Comparison of ENCODE assay signal across 8 cellular contexts in genomic region chr5:137753227-137753985, GRCh38. TPM values are rescaled to one million over a fixed set of nuclear protein-coding genes. Genes with fewer than 3 reads are reported as not detected.
DNase-seq lines count a peak whose midpoint lies in the region; ATAC-seq and TF ChIP-seq lines count a peak whose summit lies in the region.

No MANE protein-coding gene starts in this region.

- no peak for TF ChIP-seq CTCF in mesothelial cell of epicardium (IDR thresholded peaks at IDR 0.05; ENCODE audit: unreplicated experiment)

- peak overlapping the region; percentile 97 for H3K27ac Mint-ChIP-seq in activated CD4-positive, alpha-beta memory T cell treated with anti-CD3 and anti-CD28 coated beads, Interleukin-2, amount 10 ng/mL, durations not matched to agents 7 days and 5 days
- peak overlapping the region; percentile 100 for H3K27ac Mint-ChIP-seq in mesothelial cell of epicardium

- peaks cover 31% of the 10 kb centered on the region for H3K4me1 Mint-ChIP-seq in activated CD4-positive, alpha-beta memory T cell treated with anti-CD3 and anti-CD28 coated beads, Interleukin-2, amount 10 ng/mL, durations not matched to agents 7 days and 5 days
- peaks cover 24% of the 10 kb centered on the region for H3K4me1 Mint-ChIP-seq in mesothelial cell of epicardium

- POLR2A ChIA-PET in activated CD4-positive, alpha-beta memory T cell treated with anti-CD3 and anti-CD28 coated beads, Interleukin-2, amount 10 ng/mL, durations not matched to agents 7 days and 5 days (lab: Charles Lee) = interaction anchor here (0.6 to 4.3 kb wide), 24 partner anchors 9 to 712 kb away, joined by 3 to 56 read pairs (median 5); partner anchors contain the start of genes BRD8, CDC25C, EGR1 and FAM13B

- H3K27me3 Mint-ChIP-seq in activated CD4-positive, alpha-beta memory T cell treated with anti-CD3 and anti-CD28 coated beads, Interleukin-2, amount 10 ng/mL, durations not matched to agents 7 days and 5 days = no peaks in the 10 kb centered on the region
- peaks cover 8% of the 10 kb centered on the region for H3K27me3 Mint-ChIP-seq in mesothelial cell of epicardium (ENCODE audit: low read depth)

- H3K4me1 ChIP-seq in effector memory CD4-positive, alpha-beta T cell (ENCODE audit: control insufficient read depth, insufficient read depth, low read length, poor library complexity, severe bottlenecking) = peaks cover 16% of the 10 kb centered on the region

- H3K4me3 Mint-ChIP-seq in activated CD4-positive, alpha-beta memory T cell treated with anti-CD3 and anti-CD28 coated beads, Interleukin-2, amount 10 ng/mL, durations not matched to agents 7 days and 5 days = peak overlapping the region; percentile 86
- H3K4me3 Mint-ChIP-seq in mesothelial cell of epicardium = peak overlapping the region; percentile 97

- no peaks in the 10 kb centered on the region for H3K9me3 ChIP-seq in effector memory CD4-positive, alpha-beta T cell (ENCODE audit: control insufficient read depth, low read length)

- peak overlapping the region; percentile 100 for H3K27ac ChIP-seq in effector memory CD4-positive, alpha-beta T cell (ENCODE audit: insufficient read depth, low read length, poor library complexity, severe bottlenecking)

- CTCF ChIA-PET in activated CD4-positive, alpha-beta memory T cell treated with anti-CD3 and anti-CD28 coated beads, Interleukin-2, amount 10 ng/mL, durations not matched to agents 7 days and 5 days (lab: Charles Lee) = interaction anchor here (0.5 to 2.3 kb wide), 12 partner anchors 12 to 420 kb away, joined by 3 to 20 read pairs (median 4); partner anchors contain the start of genes KLHL3 and PKD2L2

- ATAC-seq in HG03457 (IDR thresholded peaks at IDR 0.05; ENCODE audit: unreplicated experiment) = peak; percentile 3
- ATAC-seq in GM19452 (IDR thresholded peaks at IDR 0.05; ENCODE audit: unreplicated experiment) = no peak

- H3K27me3 ChIP-seq in effector memory CD4-positive, alpha-beta T cell (replicated peaks; ENCODE audit: control insufficient read depth, insufficient read depth, low read length, poor library complexity, severe bottlenecking) = no peaks in the 10 kb centered on the region

- H3K9me3 Mint-ChIP-seq in activated CD4-positive, alpha-beta memory T cell treated with anti-CD3 and anti-CD28 coated beads, Interleukin-2, amount 10 ng/mL, durations not matched to agents 7 days and 5 days = no peaks in the 10 kb centered on the region
- no peaks in the 10 kb centered on the region for H3K9me3 Mint-ChIP-seq in mesothelial cell of epicardium

- DNase-seq in NCI-H1417 (lab: John Stamatoyannopoulos, UW) (peak in 2 of 3 experiments; percentile 24 to 26), NCI-H1417 treated with DMSO at 0.1 percent for 48 hours (lab: John Stamatoyannopoulos, UW) (no peak), mesothelial cell of epicardium (ENCODE audit: low spot score in 2 of 2, unreplicated experiment in 2 of 2) (peak; percentile 32 to 55), superior temporal gyrus (ENCODE audit: extremely low spot score) (peak; percentile 33)
- DNase-seq in activated CD4-positive, alpha-beta memory T cell treated with anti-CD3 and anti-CD28 coated beads, Interleukin-2, amount 10 ng/mL, durations not matched to agents 7 days and 5 days = peak; percentile 52
- peak; percentile 27 to 37 (median 34) for DNase-seq in effector memory CD4-positive, alpha-beta T cell

- H3K36me3 ChIP-seq in effector memory CD4-positive, alpha-beta T cell (ENCODE audit: control insufficient read depth, insufficient read depth, low read length) = peaks cover 5% of the 10 kb centered on the region

- H3K4me3 ChIP-seq in effector memory CD4-positive, alpha-beta T cell (ENCODE audit: insufficient read depth, low read depth, low read length, poor library complexity, severe bottlenecking) = peak overlapping the region; percentile 91

- H3K36me3 Mint-ChIP-seq in activated CD4-positive, alpha-beta memory T cell treated with anti-CD3 and anti-CD28 coated beads, Interleukin-2, amount 10 ng/mL, durations not matched to agents 7 days and 5 days (ENCODE audit: low read depth) = peaks cover 38% of the 10 kb centered on the region
- H3K36me3 Mint-ChIP-seq in mesothelial cell of epicardium = peaks cover 4% of the 10 kb centered on the region

RNA-seq across cellular contexts. Expression of gene HNRNPA0, which starts 0.8 kb away (rescaled TPM):
- total RNA-seq in activated CD4-positive, alpha-beta memory T cell treated with anti-CD3 and anti-CD28 coated beads, Interleukin-2, amount 10 ng/mL, durations not matched to agents 7 days and 5 days = 10 to 100 TPM; 24.0 to 24.6 TPM
- total RNA-seq in mesothelial cell of epicardium = 68.6 to 71.1 TPM (median 71.0 TPM) in 3 replicates

RNA-seq across cellular contexts. Expression of gene KLHL3, which starts 17.5 kb away (rescaled TPM):
- total RNA-seq in activated CD4-positive, alpha-beta memory T cell treated with anti-CD3 and anti-CD28 coated beads, Interleukin-2, amount 10 ng/mL, durations not matched to agents 7 days and 5 days = 1 to 10 TPM; 2.8 to 3.6 TPM
- total RNA-seq in mesothelial cell of epicardium = 12.7 to 16.5 TPM (median 13.1 TPM) in 3 replicates
